In the genomic region with DNA sequence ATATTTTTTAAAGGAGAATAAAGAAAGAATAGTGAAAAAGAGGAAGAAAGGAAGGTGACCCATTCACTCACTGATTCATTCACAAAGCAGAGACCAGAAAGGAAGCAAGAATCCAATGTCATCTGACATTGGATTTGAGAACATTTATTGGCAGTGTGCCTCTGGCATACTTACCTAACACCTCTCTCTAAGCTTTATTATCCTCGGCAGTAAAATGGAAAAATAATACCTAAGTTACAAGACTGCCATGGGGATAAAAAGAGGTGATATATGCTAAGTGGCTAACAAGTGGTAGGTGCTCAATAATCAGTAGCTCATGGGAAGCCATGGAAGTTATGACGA, we compare ENCODE assay signal across 19 cellular contexts. TPM values are rescaled to one million over a fixed set of nuclear protein-coding genes. Genes with fewer than 3 reads are reported as not detected.
DNase-seq lines count a peak whose midpoint lies in the region; TF ChIP-seq lines count a peak whose summit lies in the region.
"Had no signal": no experiment of that assay in that cellular context is flagged by ENCODE, and none has a peak within 500 bp of the region (broad histone marks: within the 10 kb centered on the region; RNA-seq: fewer than 3 reads in every experiment).

No MANE protein-coding gene starts in this region.

- H3K9me3 ChIP-seq in HEK293 (ENCODE audit: control insufficient read depth, insufficient read depth, low read depth, low read length) (no peaks in the 10 kb centered on the region), iPS-20b (ENCODE audit: insufficient read depth, low read depth, low read length) (no peaks in the 10 kb centered on the region)
- H3K9me3 ChIP-seq: MG63 had no signal

- H3K36me3 Mint-ChIP-seq in type B pancreatic cell, result peaks cover 3% of the 10 kb centered on the region
- H3K36me3 Mint-ChIP-seq: activated naive CD8-positive, alpha-beta T cell treated with anti-CD3 and anti-CD28 coated beads, Interleukin-2, amount 10 ng/mL, durations not matched to agents 7 days and 5 days; CD4-positive, CD25-positive, alpha-beta regulatory T cell; naive B cell had no signal

- H3K27ac ChIP-seq in HEK293 (ENCODE audit: extremely low read depth, low read depth, low read length) (no peak overlapping the region), iPS-20b (ENCODE audit: low read length) (no peak overlapping the region)
- H3K27ac ChIP-seq: brain microvascular endothelial cell had no signal

- no peak for TF ChIP-seq CTCF in HEK293 (tag by site-specific recombination; IDR thresholded peaks at IDR 0.05)
- no peak for TF ChIP-seq CTCF in type B pancreatic cell (conservative IDR thresholded peaks at IDR 0.05)

- H3K4me1 Mint-ChIP-seq in type B pancreatic cell (ENCODE audit: unreplicated experiment), result peaks cover 10% of the 10 kb centered on the region
- H3K4me1 Mint-ChIP-seq: activated naive CD8-positive, alpha-beta T cell treated with anti-CD3 and anti-CD28 coated beads, Interleukin-2, amount 10 ng/mL, durations not matched to agents 7 days and 5 days; CD4-positive, CD25-positive, alpha-beta regulatory T cell; naive B cell had no signal

- peak; percentile 48 for DNase-seq in cerebellar cortex (ENCODE audit: low spot score)
- DNase-seq in renal cortical epithelial cell (ENCODE audit: low read depth), result peak; percentile 75
- no peak for DNase-seq in activated CD8-positive, alpha-beta memory T cell treated with anti-CD3 and anti-CD28 coated beads for 24 hours
- no peak for DNase-seq in type B pancreatic cell (ENCODE audit: extremely low spot score, unreplicated experiment)
- no peak for DNase-seq in HUDEP-2 (lab: John Stamatoyannopoulos, UW; ENCODE audit: unreplicated experiment in 76 of 76)
- no peak for DNase-seq in NCI-H1436 (lab: John Stamatoyannopoulos, UW)
- DNase-seq: activated naive CD8-positive, alpha-beta T cell treated with anti-CD3 and anti-CD28 coated beads, Interleukin-2, amount 10 ng/mL, durations not matched to agents 7 days and 5 days; CD4-positive, CD25-positive, alpha-beta regulatory T cell; IMR-90; MG63; naive B cell; NCI-H1694 treated with DMSO at 0.1 percent for 48 hours; NCI-H446 treated with DMSO at 0.1 percent for 48 hours; RPMI8226; stimulated activated CD4-positive, alpha-beta T cell treated with anti-CD3 and anti-CD28 coated beads, Interleukin-12 subunit alpha, Interleukin-12 subunit beta, amount 100 ng/mL, for 4 hours; SW 1271 had no signal

- H3K9ac ChIP-seq in iPS-20b (ENCODE audit: low read depth, low read length), result no peak overlapping the region

- H3K27me3 Mint-ChIP-seq in type B pancreatic cell, result peaks cover 1% of the 10 kb centered on the region
- H3K27me3 Mint-ChIP-seq: activated naive CD8-positive, alpha-beta T cell treated with anti-CD3 and anti-CD28 coated beads, Interleukin-2, amount 10 ng/mL, durations not matched to agents 7 days and 5 days; CD4-positive, CD25-positive, alpha-beta regulatory T cell; naive B cell had no signal

- no peaks in the 10 kb centered on the region for H3K9me3 Mint-ChIP-seq in type B pancreatic cell
- H3K9me3 Mint-ChIP-seq: activated naive CD8-positive, alpha-beta T cell treated with anti-CD3 and anti-CD28 coated beads, Interleukin-2, amount 10 ng/mL, durations not matched to agents 7 days and 5 days had no signal

- CTCF ChIA-PET in HEK293 (lab: Yijun Ruan, JAX), result interaction anchor here (0.7 kb wide), 1 partner anchor 182 kb away, joined by 4 read pairs; no protein-coding TSS in a partner anchor

- no peak overlapping the region for H3K4me3 ChIP-seq in HEK293 (ENCODE audit: low read depth, low read length)
- peak overlapping the region; percentile 8; the same call in 1 of the 2 replicates for H3K4me3 ChIP-seq in iPS-20b (ENCODE audit: low read length)
- H3K4me3 ChIP-seq: MG63 had no signal

- H3K27me3 ChIP-seq in iPS-20b (ENCODE audit: insufficient read depth, low read length), result no peaks in the 10 kb centered on the region
- H3K27me3 ChIP-seq: brain microvascular endothelial cell, MG63 had no signal

- H3K27ac Mint-ChIP-seq in type B pancreatic cell, result no peak overlapping the region
- H3K27ac Mint-ChIP-seq: activated naive CD8-positive, alpha-beta T cell treated with anti-CD3 and anti-CD28 coated beads, Interleukin-2, amount 10 ng/mL, durations not matched to agents 7 days and 5 days; CD4-positive, CD25-positive, alpha-beta regulatory T cell; naive B cell had no signal

- no peak overlapping the region for H3K4me3 Mint-ChIP-seq in type B pancreatic cell
- H3K4me3 Mint-ChIP-seq: activated naive CD8-positive, alpha-beta T cell treated with anti-CD3 and anti-CD28 coated beads, Interleukin-2, amount 10 ng/mL, durations not matched to agents 7 days and 5 days; CD4-positive, CD25-positive, alpha-beta regulatory T cell; naive B cell had no signal

- POLR2A ChIA-PET in HEK293 (lab: Yijun Ruan, JAX), result no interaction called here

- no peaks in the 10 kb centered on the region for H3K36me3 ChIP-seq in HEK293 (ENCODE audit: control insufficient read depth in 2 of 2, insufficient read depth in 1 of 2, low read length in 2 of 2)
- H3K36me3 ChIP-seq in iPS-20b (ENCODE audit: insufficient read depth, low read depth, low read length), result no peaks in the 10 kb centered on the region
- H3K36me3 ChIP-seq: brain microvascular endothelial cell, MG63 had no signal

- no peaks in the 10 kb centered on the region for H3K4me1 ChIP-seq in HEK293 (ENCODE audit: control insufficient read depth, insufficient read depth, low read length)
- peaks cover 51% of the 10 kb centered on the region for H3K4me1 ChIP-seq in iPS-20b (ENCODE audit: insufficient read depth, low read length)

TF ChIP-seq in HEK293, 187 proteins besides CTCF, POLR2A, EP300 and RAD21:
- TF ChIP-seq, protein P1, sequence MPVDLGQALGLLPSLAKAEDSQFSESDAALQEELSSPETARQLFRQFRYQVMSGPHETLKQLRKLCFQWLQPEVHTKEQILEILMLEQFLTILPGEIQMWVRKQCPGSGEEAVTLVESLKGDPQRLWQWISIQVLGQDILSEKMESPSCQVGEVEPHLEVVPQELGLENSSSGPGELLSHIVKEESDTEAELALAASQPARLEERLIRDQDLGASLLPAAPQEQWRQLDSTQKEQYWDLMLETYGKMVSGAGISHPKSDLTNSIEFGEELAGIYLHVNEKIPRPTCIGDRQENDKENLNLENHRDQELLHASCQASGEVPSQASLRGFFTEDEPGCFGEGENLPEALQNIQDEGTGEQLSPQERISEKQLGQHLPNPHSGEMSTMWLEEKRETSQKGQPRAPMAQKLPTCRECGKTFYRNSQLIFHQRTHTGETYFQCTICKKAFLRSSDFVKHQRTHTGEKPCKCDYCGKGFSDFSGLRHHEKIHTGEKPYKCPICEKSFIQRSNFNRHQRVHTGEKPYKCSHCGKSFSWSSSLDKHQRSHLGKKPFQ (tag by site-specific recombination; IDR thresholded peaks at IDR 0.05), result no peak
- TF ChIP-seq ZNF174 (tag by site-specific recombination; IDR thresholded peaks at IDR 0.05) (no peak), ZEB2 (tag by site-specific recombination; IDR thresholded peaks at IDR 0.05) (no peak), ZNF791 (tag by site-specific recombination; IDR thresholded peaks at IDR 0.05) (no peak), OSR2 (tag by site-specific recombination; IDR thresholded peaks at IDR 0.05) (peak; percentile 75), FEZF1 (tag by site-specific recombination; IDR thresholded peaks at IDR 0.05) (peak; percentile 29; the same call in 1 of the 2 replicates)
- TF ChIP-seq, protein P2, sequence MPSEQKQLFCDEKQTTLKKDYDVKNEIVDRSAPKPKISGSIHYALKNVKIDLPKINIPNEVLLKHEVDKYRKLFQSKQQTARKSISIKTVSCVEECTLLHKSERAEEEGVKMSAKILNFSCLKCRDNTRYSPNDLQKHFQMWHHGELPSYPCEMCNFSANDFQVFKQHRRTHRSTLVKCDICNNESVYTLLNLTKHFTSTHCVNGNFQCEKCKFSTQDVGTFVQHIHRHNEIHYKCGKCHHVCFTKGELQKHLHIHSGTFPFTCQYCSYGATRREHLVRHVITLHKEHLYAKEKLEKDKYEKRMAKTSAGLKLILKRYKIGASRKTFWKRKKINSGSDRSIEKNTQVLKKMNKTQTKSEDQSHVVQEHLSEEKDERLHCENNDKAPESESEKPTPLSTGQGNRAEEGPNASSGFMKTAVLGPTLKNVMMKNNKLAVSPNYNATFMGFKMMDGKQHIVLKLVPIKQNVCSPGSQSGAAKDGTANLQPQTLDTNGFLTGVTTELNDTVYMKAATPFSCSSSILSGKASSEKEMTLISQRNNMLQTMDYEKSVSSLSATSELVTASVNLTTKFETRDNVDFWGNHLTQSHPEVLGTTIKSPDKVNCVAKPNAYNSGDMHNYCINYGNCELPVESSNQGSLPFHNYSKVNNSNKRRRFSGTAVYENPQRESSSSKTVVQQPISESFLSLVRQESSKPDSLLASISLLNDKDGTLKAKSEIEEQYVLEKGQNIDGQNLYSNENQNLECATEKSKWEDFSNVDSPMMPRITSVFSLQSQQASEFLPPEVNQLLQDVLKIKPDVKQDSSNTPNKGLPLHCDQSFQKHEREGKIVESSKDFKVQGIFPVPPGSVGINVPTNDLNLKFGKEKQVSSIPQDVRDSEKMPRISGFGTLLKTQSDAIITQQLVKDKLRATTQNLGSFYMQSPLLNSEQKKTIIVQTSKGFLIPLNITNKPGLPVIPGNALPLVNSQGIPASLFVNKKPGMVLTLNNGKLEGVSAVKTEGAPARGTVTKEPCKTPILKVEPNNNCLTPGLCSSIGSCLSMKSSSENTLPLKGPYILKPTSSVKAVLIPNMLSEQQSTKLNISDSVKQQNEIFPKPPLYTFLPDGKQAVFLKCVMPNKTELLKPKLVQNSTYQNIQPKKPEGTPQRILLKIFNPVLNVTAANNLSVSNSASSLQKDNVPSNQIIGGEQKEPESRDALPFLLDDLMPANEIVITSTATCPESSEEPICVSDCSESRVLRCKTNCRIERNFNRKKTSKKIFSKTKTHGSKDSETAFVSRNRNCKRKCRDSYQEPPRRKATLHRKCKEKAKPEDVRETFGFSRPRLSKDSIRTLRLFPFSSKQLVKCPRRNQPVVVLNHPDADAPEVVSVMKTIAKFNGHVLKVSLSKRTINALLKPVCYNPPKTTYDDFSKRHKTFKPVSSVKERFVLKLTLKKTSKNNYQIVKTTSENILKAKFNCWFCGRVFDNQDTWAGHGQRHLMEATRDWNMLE (tag by site-specific recombination; conservative IDR thresholded peaks at IDR 0.05; ENCODE audit: low read depth), result no peak

RNA-seq across cellular contexts. Expression of a gene that starts 41.6 kb away (rescaled TPM):
- 2.3 and 62.4 TPM in 2 replicates for total RNA-seq in renal cortical epithelial cell
- total RNA-seq in type B pancreatic cell (ENCODE audit: low replicate concordance), result 39.4 and 93.3 TPM in 2 replicates
- total RNA-seq: activated naive CD8-positive, alpha-beta T cell treated with anti-CD3 and anti-CD28 coated beads, Interleukin-2, amount 10 ng/mL, durations not matched to agents 7 days and 5 days; CD4-positive, CD25-positive, alpha-beta regulatory T cell had no signal

Comparison
In these comparisons a context has a peak if more than half of its experiments do, and no peak if none do; other contexts are left out.
1. DNase-seq: peak in cerebellar cortex (single experiment) and renal cortical epithelial cell (single experiment); none in activated CD8-positive, alpha-beta memory T cell treated with anti-CD3 and anti-CD28 coated beads for 24 hours (single experiment), type B pancreatic cell (single experiment), HUDEP-2 (0 of 76) and NCI-H1436 (single experiment).